In the genomic region with DNA sequence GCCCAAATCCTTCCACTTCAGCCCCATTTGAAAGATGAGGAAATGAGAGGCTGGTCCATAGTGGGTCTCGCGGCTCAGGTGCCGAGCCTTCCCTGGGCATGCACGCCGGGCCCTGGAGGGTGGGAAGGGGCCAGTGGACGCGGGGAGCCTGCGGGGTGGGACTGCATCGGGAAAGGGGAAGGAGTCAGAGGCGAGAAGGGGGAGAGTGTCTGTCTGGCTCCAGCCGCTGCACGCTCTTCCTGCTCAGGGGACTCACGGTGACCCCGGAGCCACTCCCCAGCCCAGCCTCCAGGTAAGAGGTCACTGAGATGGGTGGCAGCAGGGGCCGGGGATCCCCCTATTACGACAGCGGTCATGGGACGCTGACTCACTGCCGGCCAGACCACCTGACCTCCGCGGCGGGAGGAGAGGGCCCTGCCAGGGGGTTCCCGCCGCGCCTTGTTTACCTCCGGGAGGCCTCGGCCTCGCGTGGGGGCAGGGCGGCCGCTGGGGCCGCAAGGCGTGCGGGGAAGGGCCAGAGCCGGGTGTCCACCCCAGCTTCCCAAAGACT, we compare ENCODE assay signal across 1 cellular context.
TF ChIP-seq lines count a peak whose summit lies in the region.

No MANE protein-coding gene starts in this region.

TF ChIP-seq in PFSK-1, 5 proteins besides CTCF, POLR2A, EP300 and RAD21 (continued from another document):
- TF ChIP-seq TAF1 (IDR thresholded peaks at IDR 0.05; ENCODE audit: borderline replicate concordance, insufficient read depth, low read length) (no peak), POLR2AphosphoS5 (IDR thresholded peaks at IDR 0.05; ENCODE audit: low read depth, low read length) (peak; percentile 46; the same call in 1 of the 2 replicates)
